15 cellular contexts compared by ENCODE assay signal in genomic region chr1:3481046-3481445, GRCh38. TPM values are rescaled to one million over a fixed set of nuclear protein-coding genes. Genes with fewer than 3 reads are reported as not detected.
DNase-seq lines count a peak whose midpoint lies in the region; ATAC-seq and TF ChIP-seq lines count a peak whose summit lies in the region.
"Had no signal": no experiment of that assay in that cellular context is flagged by ENCODE, and none has a peak within 500 bp of the region (broad histone marks: within the 10 kb centered on the region; RNA-seq: fewer than 3 reads in every experiment).

No MANE protein-coding gene starts in this region.

- CTCF ChIA-PET in HCT116 (lab: Charles Lee): interaction anchor here (1.5 to 3.5 kb wide), 2 partner anchors 10 to 28 kb away, joined by 4 to 29 read pairs; no protein-coding TSS in a partner anchor

- H4K20me1 ChIP-seq in HCT116 (ENCODE audit: insufficient read depth) (no peaks in the 10 kb centered on the region), hepatocyte (ENCODE audit: insufficient read depth, poor library complexity, severe bottlenecking) (no peaks in the 10 kb centered on the region)

- WGBS in hepatocyte (ENCODE audit: low lambda C conversion rate, missing lambda C conversion rate): 86% methylated on average over 15 of the region's 15 CpGs
- WGBS in right lobe of liver (ENCODE audit: insufficient coverage, low coverage, low lambda C conversion rate, missing lambda C conversion rate): no CpG with 5 or more reads among the region's 15 CpGs

- no peak overlapping the region for H3K4me3 ChIP-seq in HCT116 (replicated peaks in 1 of 2; ENCODE audit: low read depth in 1 of 2, low read length in 2 of 2)
- H3K4me3 ChIP-seq in Peyer's patch: no peak overlapping the region
- H3K4me3 ChIP-seq in hepatocyte: no peak overlapping the region
- H3K4me3 ChIP-seq in right lobe of liver: no peak overlapping the region

- RAD21 ChIA-PET in HCT116 (lab: Charles Lee; ENCODE audit: low non-redundant PET in 1 of 2, low total read pairs in 2 of 2, uncharacterized antibody in 2 of 2, unreplicated experiment in 2 of 2): no interaction called here

- H3K9me3 ChIP-seq in HCT116 (ENCODE audit: control insufficient read depth in 1 of 2, insufficient read depth in 1 of 2, low read depth in 1 of 2, low read length in 2 of 2): no peaks in the 10 kb centered on the region
- H3K9me3 ChIP-seq in Peyer's patch: no peaks in the 10 kb centered on the region
- H3K9me3 ChIP-seq in hepatocyte (ENCODE audit: low read depth): no peaks in the 10 kb centered on the region
- H3K9me3 ChIP-seq in right lobe of liver: no peaks in the 10 kb centered on the region

- intact Hi-C loops in HCT116 (cut with micrococcal nuclease) (no loop called here), right lobe of liver (cut with DNase I) (no loop called here)

- H3K9ac ChIP-seq in HCT116 (ENCODE audit: low read length): no peak overlapping the region

- H3K9me2 ChIP-seq in HCT116 (ENCODE audit: insufficient read depth) (no peaks in the 10 kb centered on the region), hepatocyte (replicated peaks; ENCODE audit: insufficient read depth) (no peaks in the 10 kb centered on the region)

- DNase-seq in HCT116 (ENCODE audit: low read depth, low spot score): no peak
- DNase-seq in Peyer's patch: no peak
- no peak for DNase-seq in hepatocyte (ENCODE audit: low spot score)
- DNase-seq in right lobe of liver: no peak
- DNase-seq in DMS79 treated with DMSO at 0.1 percent for 48 hours (lab: John Stamatoyannopoulos, UW): no peak
- no peak for DNase-seq in GM10266 (ENCODE audit: extremely low spot score)
- DNase-seq in NCI-H2196 treated with DMSO at 0.1 percent for 48 hours (lab: John Stamatoyannopoulos, UW; ENCODE audit: unreplicated experiment): no peak
- DNase-seq: CD4-positive, alpha-beta T cell; CD8-positive, alpha-beta memory T cell; DMS 273 treated with DMSO at 0.1 percent for 48 hours; DMS79; GF-D8; H7; HCEC 1CT had no signal

- H3K27ac ChIP-seq in HCT116 (ENCODE audit: low read depth, low read length): peak overlapping the region; percentile 39; the same call in 1 of the 2 replicates
- H3K27ac ChIP-seq in Peyer's patch: peak overlapping the region in 3 of 4 donors; percentile 63 to 91 (median 88)
- peak overlapping the region; percentile 74 for H3K27ac ChIP-seq in hepatocyte
- no peak overlapping the region for H3K27ac ChIP-seq in right lobe of liver

- BruUV-seq in HCT116 (replicated peaks; lab: Mats Ljungman, UMichigan): no TSS peak

- H3K79me2 ChIP-seq in HCT116 (ENCODE audit: insufficient read depth, low read length): no peaks in the 10 kb centered on the region
- H3K79me2 ChIP-seq in hepatocyte: no peaks in the 10 kb centered on the region

- H3K27me3 ChIP-seq in HCT116 (ENCODE audit: insufficient read depth, low read length) (no peaks in the 10 kb centered on the region), Peyer's patch (no peaks in the 10 kb centered on the region), hepatocyte (no peaks in the 10 kb centered on the region), right lobe of liver (no peaks in the 10 kb centered on the region)

- no peak overlapping the region for H2AFZ ChIP-seq in HCT116 (ENCODE audit: low read depth, low read length, poor library complexity, severe bottlenecking)
- H2AFZ ChIP-seq in hepatocyte: no peak overlapping the region

- POLR2A ChIA-PET in HCT116 (lab: Charles Lee): no interaction called here

- H3K4me2 ChIP-seq in HCT116 (ENCODE audit: low read length) (no peak overlapping the region), hepatocyte (no peak overlapping the region)

- no peaks in the 10 kb centered on the region; a peak in 1 of 4 replicates for H3K36me3 ChIP-seq in HCT116 (ENCODE audit: control insufficient read depth in 1 of 2, insufficient read depth in 2 of 2, low read length in 2 of 2)
- H3K36me3 ChIP-seq in Peyer's patch: peaks cover 0 to 13% (median 0%) of the 10 kb centered on the region in 3 donors
- H3K36me3 ChIP-seq in hepatocyte (replicated peaks; ENCODE audit: insufficient read depth, low read depth): no peaks in the 10 kb centered on the region
- no peaks in the 10 kb centered on the region for H3K36me3 ChIP-seq in right lobe of liver

- TF ChIP-seq CTCF in HCT116 (IDR thresholded peaks at IDR 0.05 in 2 of 3, conservative IDR thresholded peaks at IDR 0.05 in 1 of 3; ENCODE audit: borderline replicate concordance in 1 of 3, insufficient read depth in 1 of 3, low read depth in 2 of 3, low read length in 2 of 3) (no peak), Peyer's patch (IDR thresholded peaks at IDR 0.05) (no peak), hepatocyte (IDR thresholded peaks at IDR 0.05; ENCODE audit: poor library complexity) (no peak), right lobe of liver (IDR thresholded peaks at IDR 0.05) (no peak), GM10266 (IDR thresholded peaks at IDR 0.05; ENCODE audit: control insufficient read depth, insufficient read depth, low read depth, missing control alignments) (no peak)

- ATAC-seq in HCT116 (no peak), right lobe of liver (no peak)

- TF ChIP-seq POLR2A in HCT116 (IDR thresholded peaks at IDR 0.05; ENCODE audit: borderline replicate concordance, extremely low read depth, insufficient read depth, insufficient read length) (no peak), Peyer's patch (IDR thresholded peaks at IDR 0.05) (no peak), right lobe of liver (IDR thresholded peaks at IDR 0.05) (no peak)

- H3K4me1 ChIP-seq in HCT116 (ENCODE audit: control insufficient read depth in 1 of 2, insufficient read depth in 2 of 2, low read length in 2 of 2) (peaks cover 12 to 29% of the 10 kb centered on the region in 2 experiments; a peak in 3 of 4 replicates), Peyer's patch (peaks cover 0 to 48% (median 5%) of the 10 kb centered on the region in 4 donors), hepatocyte (ENCODE audit: insufficient read depth) (no peaks in the 10 kb centered on the region), right lobe of liver (peaks cover 0 to 15% (median 7%) of the 10 kb centered on the region in 4 donors)

- no peak for TF ChIP-seq RAD21 in HCT116 (IDR thresholded peaks at IDR 0.05; ENCODE audit: low read depth)

TF ChIP-seq in HCT116, 20 proteins besides CTCF, POLR2A, EP300 and RAD21:
- TF ChIP-seq CBX3 (IDR thresholded peaks at IDR 0.05; ENCODE audit: low read depth) (no peak), JUND (IDR thresholded peaks at IDR 0.05) (no peak), EZH2 (IDR thresholded peaks at IDR 0.05) (no peak), SRF (IDR thresholded peaks at IDR 0.05; ENCODE audit: low read depth) (no peak), EZH2phosphoT487 (IDR thresholded peaks at IDR 0.05; ENCODE audit: borderline replicate concordance) (no peak), POLR2AphosphoS5 (IDR thresholded peaks at IDR 0.05; ENCODE audit: low read depth, low read length) (no peak), TCF7L2 (IDR thresholded peaks at IDR 0.05; ENCODE audit: borderline replicate concordance, extremely low read depth, insufficient read depth, insufficient read length) (no peak), SP1 (IDR thresholded peaks at IDR 0.05; ENCODE audit: low read depth) (no peak), CEBPB (IDR thresholded peaks at IDR 0.05; ENCODE audit: low read depth) (no peak), REST (IDR thresholded peaks at IDR 0.05; ENCODE audit: low read depth) (no peak), ZNF274 (IDR thresholded peaks at IDR 0.05; ENCODE audit: low read depth, low read length) (no peak), ELF1 (IDR thresholded peaks at IDR 0.05; ENCODE audit: borderline replicate concordance, low read depth) (no peak), ZFX (IDR thresholded peaks at IDR 0.05) (no peak), MAX (IDR thresholded peaks at IDR 0.05) (no peak), SIN3A (IDR thresholded peaks at IDR 0.05; ENCODE audit: low read depth) (no peak), EGR1 (IDR thresholded peaks at IDR 0.05; ENCODE audit: low read depth) (no peak)
TF ChIP-seq in HCT116: peak in this region for 0.

RNA-seq across cellular contexts. Expression of gene ARHGEF16, which starts 26.6 kb away (rescaled TPM):
- total RNA-seq in HCT116 (2021; ENCODE audit: unreplicated experiment) (37.4 TPM), Peyer's patch (100 to 1,000 TPM in 3 of 4 donors, 10 to 100 TPM in 1; 43.7 to 225 (median 182) TPM), hepatocyte (21.5 and 24.8 TPM in 2 replicates), right lobe of liver (10 to 100 TPM in 2 of 6 experiments, 1 to 10 TPM in 4; 2.1 to 16.3 (median 7.5) TPM)
- 29.5 and 34.9 TPM in 2 replicates for polyA plus RNA-seq in HCT116 (2012)
- polyA plus RNA-seq in hepatocyte: 32.3 and 36.2 TPM in 2 replicates
- total RNA-seq: CD8-positive, alpha-beta memory T cell had no signal
- polyA plus RNA-seq: CD14-positive monocyte had no signal

Comparison
In these comparisons a context has a peak if more than half of its experiments do, and no peak if none do; other contexts are left out.
1. H3K27ac ChIP-seq: peak in HCT116 (single experiment), Peyer's patch (3 of 4) and hepatocyte (single experiment); none in right lobe of liver (0 of 3).